ENCODE assay signal across 1 cellular context in the genomic region with DNA sequence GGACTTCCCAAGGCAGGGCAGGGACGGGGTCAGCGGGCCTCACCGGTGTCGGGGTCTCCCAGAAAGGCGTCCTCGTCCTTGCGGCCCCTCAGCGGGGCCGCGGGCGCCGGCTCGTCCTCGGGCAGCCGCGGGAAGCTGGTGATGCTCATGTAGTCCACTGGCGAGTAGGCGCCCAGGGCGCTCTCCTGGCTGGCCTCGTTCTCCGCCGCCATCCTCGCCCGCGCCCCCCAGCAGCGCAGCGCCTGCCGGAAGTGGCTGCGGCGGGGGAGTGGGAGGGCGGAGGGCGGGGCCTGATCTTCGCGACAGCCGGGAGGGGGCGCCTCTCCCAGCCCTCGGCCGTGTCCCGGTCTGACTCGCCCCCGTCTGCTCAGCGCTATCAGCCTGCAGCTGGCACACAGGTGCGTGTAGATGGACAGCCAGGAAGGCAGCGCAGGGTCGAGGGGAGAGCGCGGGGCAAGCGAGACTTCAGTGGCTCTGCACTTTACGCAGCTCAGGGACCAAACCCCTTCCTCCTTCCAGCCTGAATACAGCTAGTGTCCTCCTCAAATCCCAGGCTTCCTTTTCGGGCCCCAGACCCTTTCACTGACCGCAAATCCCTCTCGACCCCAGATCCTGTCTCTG.
TF ChIP-seq lines count a peak whose summit lies in the region.

A gene with protein sequence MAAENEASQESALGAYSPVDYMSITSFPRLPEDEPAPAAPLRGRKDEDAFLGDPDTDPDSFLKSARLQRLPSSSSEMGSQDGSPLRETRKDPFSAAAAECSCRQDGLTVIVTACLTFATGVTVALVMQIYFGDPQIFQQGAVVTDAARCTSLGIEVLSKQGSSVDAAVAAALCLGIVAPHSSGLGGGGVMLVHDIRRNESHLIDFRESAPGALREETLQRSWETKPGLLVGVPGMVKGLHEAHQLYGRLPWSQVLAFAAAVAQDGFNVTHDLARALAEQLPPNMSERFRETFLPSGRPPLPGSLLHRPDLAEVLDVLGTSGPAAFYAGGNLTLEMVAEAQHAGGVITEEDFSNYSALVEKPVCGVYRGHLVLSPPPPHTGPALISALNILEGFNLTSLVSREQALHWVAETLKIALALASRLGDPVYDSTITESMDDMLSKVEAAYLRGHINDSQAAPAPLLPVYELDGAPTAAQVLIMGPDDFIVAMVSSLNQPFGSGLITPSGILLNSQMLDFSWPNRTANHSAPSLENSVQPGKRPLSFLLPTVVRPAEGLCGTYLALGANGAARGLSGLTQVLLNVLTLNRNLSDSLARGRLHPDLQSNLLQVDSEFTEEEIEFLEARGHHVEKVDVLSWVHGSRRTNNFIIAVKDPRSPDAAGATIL (minus strand): TSS at position 253 of the 621 bp plus-strand sequence. CDS start 41 bp downstream, at position 212.

TF ChIP-seq in K562, 482 proteins besides CTCF, POLR2A, EP300 and RAD21 (continued from another document and continues in another):
- TF ChIP-seq CHD7 (IDR thresholded peaks at IDR 0.05; ENCODE audit: low read depth, low read length), result no peak
- peak; percentile 81; the same call in 1 of the 2 replicates for TF ChIP-seq CXXC5 (CRISPR knock-in tag; IDR thresholded peaks at IDR 0.05)
- no peak for TF ChIP-seq LEF1 (IDR thresholded peaks at IDR 0.05)
- TF ChIP-seq, protein P1, sequence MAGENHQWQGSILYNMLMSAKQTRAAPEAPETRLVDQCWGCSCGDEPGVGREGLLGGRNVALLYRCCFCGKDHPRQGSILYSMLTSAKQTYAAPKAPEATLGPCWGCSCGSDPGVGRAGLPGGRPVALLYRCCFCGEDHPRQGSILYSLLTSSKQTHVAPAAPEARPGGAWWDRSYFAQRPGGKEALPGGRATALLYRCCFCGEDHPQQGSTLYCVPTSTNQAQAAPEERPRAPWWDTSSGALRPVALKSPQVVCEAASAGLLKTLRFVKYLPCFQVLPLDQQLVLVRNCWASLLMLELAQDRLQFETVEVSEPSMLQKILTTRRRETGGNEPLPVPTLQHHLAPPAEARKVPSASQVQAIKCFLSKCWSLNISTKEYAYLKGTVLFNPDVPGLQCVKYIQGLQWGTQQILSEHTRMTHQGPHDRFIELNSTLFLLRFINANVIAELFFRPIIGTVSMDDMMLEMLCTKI (IDR thresholded peaks at IDR 0.05; ENCODE audit: partially characterized antibody), result no peak
- TF ChIP-seq ZNF431 (CRISPR knock-in tag; IDR thresholded peaks at IDR 0.05), result no peak
- no peak for TF ChIP-seq PPARD (CRISPR knock-in tag; IDR thresholded peaks at IDR 0.05)
- TF ChIP-seq RHOXF2B (CRISPR knock-in tag; conservative IDR thresholded peaks at IDR 0.05), result no peak
- TF ChIP-seq HOXB6 (CRISPR knock-in tag; IDR thresholded peaks at IDR 0.05; ENCODE audit: borderline replicate concordance), result no peak
- TF ChIP-seq ZNF408 (CRISPR knock-in tag; IDR thresholded peaks at IDR 0.05; ENCODE audit: low read depth), result no peak
- TF ChIP-seq DIDO1 (tag; IDR thresholded peaks at IDR 0.05; ENCODE audit: low read depth), result no peak
- TF ChIP-seq KLF10 (CRISPR knock-in tag; IDR thresholded peaks at IDR 0.05), result no peak
- TF ChIP-seq RBBP5 (IDR thresholded peaks at IDR 0.05; ENCODE audit: borderline replicate concordance, insufficient read depth, low read length, poor library complexity, severe bottlenecking), result peak; percentile 44
- peak; percentile 90 for TF ChIP-seq ETV1 (tag; conservative IDR thresholded peaks at IDR 0.05; ENCODE audit: low read depth)
- 0 out of 2 replicates have a peak, but pooled peaks have one; percentile 31 for TF ChIP-seq TRIM25 (IDR thresholded peaks at IDR 0.05; ENCODE audit: borderline replicate concordance)
- TF ChIP-seq, protein P2, sequence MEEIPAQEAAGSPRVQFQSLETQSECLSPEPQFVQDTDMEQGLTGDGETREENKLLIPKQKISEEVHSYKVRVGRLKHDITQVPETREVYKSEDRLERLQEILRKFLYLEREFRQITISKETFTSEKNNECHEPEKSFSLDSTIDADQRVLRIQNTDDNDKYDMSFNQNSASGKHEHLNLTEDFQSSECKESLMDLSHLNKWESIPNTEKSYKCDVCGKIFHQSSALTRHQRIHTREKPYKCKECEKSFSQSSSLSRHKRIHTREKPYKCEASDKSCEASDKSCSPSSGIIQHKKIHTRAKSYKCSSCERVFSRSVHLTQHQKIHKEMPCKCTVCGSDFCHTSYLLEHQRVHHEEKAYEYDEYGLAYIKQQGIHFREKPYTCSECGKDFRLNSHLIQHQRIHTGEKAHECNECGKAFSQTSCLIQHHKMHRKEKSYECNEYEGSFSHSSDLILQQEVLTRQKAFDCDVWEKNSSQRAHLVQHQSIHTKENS (CRISPR knock-in tag; IDR thresholded peaks at IDR 0.05), result no peak
- no peak for TF ChIP-seq ZFP1 (CRISPR knock-in tag; IDR thresholded peaks at IDR 0.05)
- no peak for TF ChIP-seq ZBTB8A (IDR thresholded peaks at IDR 0.05; ENCODE audit: partially characterized antibody)
- no peak for TF ChIP-seq BRF1 (IDR thresholded peaks at IDR 0.05; ENCODE audit: borderline replicate concordance, extremely low read depth, insufficient read length)
- 0 out of 2 replicates have a peak, but pooled peaks have one; percentile 52 for TF ChIP-seq ELF2 (CRISPR knock-in tag; IDR thresholded peaks at IDR 0.05)
- TF ChIP-seq, protein P3, sequence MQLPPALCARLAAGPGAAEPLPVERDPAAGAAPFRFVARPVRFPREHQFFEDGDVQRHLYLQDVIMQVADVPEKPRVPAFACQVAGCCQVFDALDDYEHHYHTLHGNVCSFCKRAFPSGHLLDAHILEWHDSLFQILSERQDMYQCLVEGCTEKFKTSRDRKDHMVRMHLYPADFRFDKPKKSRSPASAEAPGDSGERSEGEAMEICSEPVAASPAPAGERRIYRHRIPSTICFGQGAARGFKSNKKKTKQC (CRISPR knock-in tag; IDR thresholded peaks at IDR 0.05), result no peak
- no peak for TF ChIP-seq SRF (CRISPR knock-in tag; IDR thresholded peaks at IDR 0.05)
- TF ChIP-seq POLR2G (IDR thresholded peaks at IDR 0.05; ENCODE audit: low read depth, low read length), result peak; percentile 81
- no peak for TF ChIP-seq TAF7 (tag; IDR thresholded peaks at IDR 0.05)
- no peak for TF ChIP-seq ZNF766 (CRISPR knock-in tag; conservative IDR thresholded peaks at IDR 0.05)
- TF ChIP-seq CREB3L1 (IDR thresholded peaks at IDR 0.05; ENCODE audit: borderline replicate concordance, low read depth), result peak; percentile 35; the same call in 1 of the 2 replicates
- peak; percentile 33; the same call in 1 of the 2 replicates for TF ChIP-seq TAL1 (IDR thresholded peaks at IDR 0.05)
